Comparison of ENCODE assay signal across 13 cellular contexts in genomic region chr9:19440823-19441580, GRCh38. TPM values are rescaled to one million over a fixed set of nuclear protein-coding genes. Genes with fewer than 3 reads are reported as not detected.
A peak's percentile ranks its signal among the peaks of the same experiment; 100 is the strongest.
DNase-seq lines count a peak whose midpoint lies in the region; ATAC-seq, FAIRE-seq and TF ChIP-seq lines count a peak whose summit lies in the region.
"Had no signal": no experiment of that assay in that cellular context is flagged by ENCODE, and none has a peak within 500 bp of the region (broad histone marks: within the 10 kb centered on the region; RNA-seq: fewer than 3 reads in every experiment).

No MANE protein-coding gene starts in this region.

- H2BK120ac ChIP-seq in H1 (replicated peaks; ENCODE audit: low read depth, low read length): no peak overlapping the region

- H3K4me3 ChIP-seq in H1 (ENCODE audit: extremely low read depth in 1 of 4, insufficient read depth in 2 of 4, low read depth in 3 of 4, low read length in 4 of 4) (no peak overlapping the region), ovary (no peak overlapping the region)

- no peaks in the 10 kb centered on the region for H3K27me3 Mint-ChIP-seq in activated CD8-positive, alpha-beta memory T cell treated with anti-CD3 and anti-CD28 coated beads, Interleukin-2, amount 10 ng/mL, durations not matched to agents 7 days and 5 days
- no peaks in the 10 kb centered on the region for H3K27me3 Mint-ChIP-seq in stimulated activated naive B cell treated with anti-CD40 and anti-IgM and Interleukin-4, amounts not matched to agents 10 μg/mL and 1 μg/mL and 100 μg/mL, for 72 hours

- no peaks in the 10 kb centered on the region for H3K9me3 ChIP-seq in H1 (ENCODE audit: insufficient read depth in 2 of 2, low read depth in 1 of 2, low read length in 1 of 2)
- no peaks in the 10 kb centered on the region for H3K9me3 ChIP-seq in ovary

- no peak overlapping the region for H3K18ac ChIP-seq in H1 (ENCODE audit: extremely low read depth, low read length)

- 0 out of 2 replicates have a peak, but pooled peaks cover 5% of the 10 kb centered on the region for H3K23me2 ChIP-seq in H1 (ENCODE audit: low read depth, low read length)

- no peak overlapping the region for H2BK15ac ChIP-seq in H1 (ENCODE audit: low read length)

- DNase-seq in activated CD8-positive, alpha-beta memory T cell treated with anti-CD3 and anti-CD28 coated beads, Interleukin-2, amount 10 ng/mL, durations not matched to agents 7 days and 5 days: no peak
- no peak for DNase-seq in activated CD8-positive, alpha-beta memory T cell treated with anti-CD3 and anti-CD28 coated beads, Interleukin-2, amount 50 U/mL, for 4 hours
- DNase-seq in H1 (ENCODE audit: low read depth in 1 of 2, low spot score in 2 of 2) (no peak), ovary (no peak), GM10266 (ENCODE audit: extremely low spot score) (no peak)
- no peak for DNase-seq in stimulated activated naive B cell treated with anti-CD40 and anti-IgM and Interleukin-4, amounts not matched to agents 10 μg/mL and 1 μg/mL and 100 μg/mL, for 72 hours
- DNase-seq: NCI-H187 treated with DMSO at 0.1 percent for 48 hours; SHP77; stimulated activated CD4-positive, alpha-beta T cell treated with anti-CD3 and anti-CD28 coated beads, Interleukin-4, amount 100 ng/mL, for 4 hours had no signal

- no peak overlapping the region for H2AFZ ChIP-seq in H1 (ENCODE audit: low read length)

- no peak overlapping the region for H3K56ac ChIP-seq in H1 (replicated peaks; ENCODE audit: insufficient read length, low read depth, low read length)

- H4K20me1 ChIP-seq in H1 (replicated peaks in 1 of 2; ENCODE audit: control insufficient read depth in 1 of 2, insufficient read depth in 2 of 2, low read length in 2 of 2): no peaks in the 10 kb centered on the region

- H3K79me2 ChIP-seq in H1 (ENCODE audit: control insufficient read depth in 1 of 2, insufficient read depth in 2 of 2, low read length in 2 of 2): no peaks in the 10 kb centered on the region

- intact Hi-C loops in ovary (cut with DNase I): no loop called here

- no peak overlapping the region for H2BK12ac ChIP-seq in H1 (ENCODE audit: low read depth, low read length)

- TF ChIP-seq POLR2A in H1 (IDR thresholded peaks at IDR 0.05; ENCODE audit: control extremely low read depth in 1 of 2, low read depth in 2 of 2, low read length in 2 of 2): no peak
- no peak for TF ChIP-seq POLR2A in ovary (IDR thresholded peaks at IDR 0.05)

- H4K5ac ChIP-seq in H1 (ENCODE audit: insufficient read length, low read depth, low read length): no peak overlapping the region

- H3K4me2 ChIP-seq in H1 (ENCODE audit: insufficient read depth in 1 of 2, low read depth in 2 of 2, low read length in 2 of 2): no peak overlapping the region

- H3K36me3 Mint-ChIP-seq in activated CD8-positive, alpha-beta memory T cell treated with anti-CD3 and anti-CD28 coated beads, Interleukin-2, amount 10 ng/mL, durations not matched to agents 7 days and 5 days: peaks cover 5% of the 10 kb centered on the region
- peaks cover 1 to 8% of the 10 kb centered on the region in 2 donors for H3K36me3 Mint-ChIP-seq in stimulated activated naive B cell treated with anti-CD40 and anti-IgM and Interleukin-4, amounts not matched to agents 10 μg/mL and 1 μg/mL and 100 μg/mL, for 72 hours

- H3K36me3 ChIP-seq in H1 (ENCODE audit: control insufficient read depth in 2 of 4, insufficient read depth in 4 of 4, low read length in 3 of 4) (peaks cover 0 to 13% (median 5%) of the 10 kb centered on the region in 4 experiments; a peak in 4 of 8 replicates), ovary (no peaks in the 10 kb centered on the region)

- ATAC-seq in activated CD8-positive, alpha-beta memory T cell treated with anti-CD3 and anti-CD28 coated beads, Interleukin-2, amount 10 ng/mL, durations not matched to agents 7 days and 5 days: peak; percentile 32
- ATAC-seq in HG03196 (IDR thresholded peaks at IDR 0.05; ENCODE audit: unreplicated experiment): peak; percentile 6
- peak; percentile 16 to 21 for ATAC-seq in stimulated activated naive B cell treated with anti-CD40 and anti-IgM and Interleukin-4, amounts not matched to agents 10 μg/mL and 1 μg/mL and 100 μg/mL, for 72 hours (replicated peaks)
- no peak for ATAC-seq in GM21529 (IDR thresholded peaks at IDR 0.05; ENCODE audit: unreplicated experiment)

- WGBS in H1 (ENCODE audit: extremely low coverage in 1 of 2, insufficient coverage in 1 of 2, insufficient read length in 1 of 2, insufficient replicate concordance in 2 of 2, low coverage in 1 of 2, low lambda C conversion rate in 2 of 2, missing lambda C conversion rate in 1 of 2), 2 experiments: 95% methylated on average over 5 of the region's 5 CpGs; no CpG with 5 or more reads in 1 of the 2 experiments
- 80 to 85% (median 83%) methylated on average over 5 of the region's 5 CpGs for WGBS in ovary, 3 donors

- peak overlapping the region; percentile 75; the same call in 1 of the 2 replicates for H2AK5ac ChIP-seq in H1 (ENCODE audit: low read depth, low read length)

- H3K27ac Mint-ChIP-seq in activated CD8-positive, alpha-beta memory T cell treated with anti-CD3 and anti-CD28 coated beads, Interleukin-2, amount 10 ng/mL, durations not matched to agents 7 days and 5 days: peak overlapping the region; percentile 79
- peak overlapping the region; percentile 82 for H3K27ac Mint-ChIP-seq in stimulated activated naive B cell treated with anti-CD40 and anti-IgM and Interleukin-4, amounts not matched to agents 10 μg/mL and 1 μg/mL and 100 μg/mL, for 72 hours

- no peaks in the 10 kb centered on the region; the same call in 1 of the 2 replicates for H3K79me1 ChIP-seq in H1 (ENCODE audit: low read depth, low read length)

- TF ChIP-seq CTCF in H1 (IDR thresholded peaks at IDR 0.05; ENCODE audit: control extremely low read depth in 1 of 3, insufficient read depth in 1 of 3, low read depth in 1 of 3, low read length in 3 of 3): no peak
- TF ChIP-seq CTCF in ovary (IDR thresholded peaks at IDR 0.05): no peak
- no peak for TF ChIP-seq CTCF in GM10266 (IDR thresholded peaks at IDR 0.05; ENCODE audit: control insufficient read depth, insufficient read depth, low read depth, missing control alignments)

- no peak overlapping the region for H3K23ac ChIP-seq in H1 (ENCODE audit: insufficient read length)

- H3K27ac ChIP-seq in H1 (ENCODE audit: low read depth, low read length): no peak overlapping the region
- H3K27ac ChIP-seq in ovary: no peak overlapping the region

- H3K9me3 Mint-ChIP-seq in activated CD8-positive, alpha-beta memory T cell treated with anti-CD3 and anti-CD28 coated beads, Interleukin-2, amount 10 ng/mL, durations not matched to agents 7 days and 5 days (ENCODE audit: low read depth): no peaks in the 10 kb centered on the region
- no peaks in the 10 kb centered on the region for H3K9me3 Mint-ChIP-seq in stimulated activated naive B cell treated with anti-CD40 and anti-IgM and Interleukin-4, amounts not matched to agents 10 μg/mL and 1 μg/mL and 100 μg/mL, for 72 hours
- H3K9me3 Mint-ChIP-seq: neural crest cell had no signal

- H2BK5ac ChIP-seq in H1 (ENCODE audit: low read depth, low read length): peak overlapping the region; percentile 44; the same call in 1 of the 2 replicates

- FAIRE-seq in H1 (lab: Jason Lieb, UNC): no peak
- FAIRE-seq: urothelium cell line had no signal

- TF ChIP-seq EP300 in H1 (IDR thresholded peaks at IDR 0.05; ENCODE audit: borderline replicate concordance in 1 of 2, low read depth in 2 of 2, low read length in 2 of 2) (no peak), ovary (IDR thresholded peaks at IDR 0.05) (no peak)

- H3K4me1 ChIP-seq in H1 (replicated peaks in 1 of 4; ENCODE audit: control insufficient read depth in 3 of 4, insufficient read depth in 4 of 4, low read length in 3 of 4): peaks cover 12 to 16% (median 14%) of the 10 kb centered on the region in 4 experiments
- no peaks in the 10 kb centered on the region for H3K4me1 ChIP-seq in ovary (ENCODE audit: insufficient read depth)

- H4K8ac ChIP-seq in H1 (ENCODE audit: extremely low read depth, insufficient read depth, low read length): no peak overlapping the region

- no peak overlapping the region for H2BK20ac ChIP-seq in H1 (ENCODE audit: low read length)

- no peaks in the 10 kb centered on the region for H3K27me3 ChIP-seq in H1 (replicated peaks in 1 of 4; ENCODE audit: control insufficient read depth in 3 of 4, extremely low read depth in 1 of 4, insufficient read depth in 3 of 4, low read length in 3 of 4)
- H3K27me3 ChIP-seq in ovary: no peaks in the 10 kb centered on the region

- no peak overlapping the region for H4K91ac ChIP-seq in H1 (replicated peaks; ENCODE audit: insufficient read length, low read length)

- POLR2A ChIA-PET in H1 (lab: Charles Lee; ENCODE audit: partially characterized antibody): interaction anchor here (0.8 to 4.4 kb wide), 2 partner anchors 63 to 339 kb away, joined by 3 to 33 read pairs; partner anchors contain the start of gene RPS6

- no peak for TF ChIP-seq RAD21 in H1 (IDR thresholded peaks at IDR 0.05 in 1 of 2, conservative IDR thresholded peaks at IDR 0.05 in 1 of 2; ENCODE audit: low read depth in 2 of 2, low read length in 2 of 2)

- no peak overlapping the region for H3K14ac ChIP-seq in H1 (ENCODE audit: insufficient read length)

- CTCF ChIA-PET in activated CD8-positive, alpha-beta memory T cell treated with anti-CD3 and anti-CD28 coated beads, Interleukin-2, amount 10 ng/mL, durations not matched to agents 7 days and 5 days (lab: Charles Lee): interaction anchor here (0.8 to 5.6 kb wide), 4 partner anchors 11 to 24 kb away, joined by 3 to 37 read pairs (median 16); no protein-coding TSS in a partner anchor
- CTCF ChIA-PET in H1 (lab: Charles Lee; ENCODE audit: partially characterized antibody): interaction anchor here (0.6 to 2.9 kb wide), 5 partner anchors 10 to 1000 kb away, joined by 3 to 12 read pairs (median 3); no protein-coding TSS in a partner anchor

- H3K4ac ChIP-seq in H1 (replicated peaks; ENCODE audit: insufficient read length, low read depth, low read length): no peak overlapping the region

- peak overlapping the region; percentile 71 for H3K4me3 Mint-ChIP-seq in activated CD8-positive, alpha-beta memory T cell treated with anti-CD3 and anti-CD28 coated beads, Interleukin-2, amount 10 ng/mL, durations not matched to agents 7 days and 5 days
- H3K4me3 Mint-ChIP-seq in stimulated activated naive B cell treated with anti-CD40 and anti-IgM and Interleukin-4, amounts not matched to agents 10 μg/mL and 1 μg/mL and 100 μg/mL, for 72 hours: peak overlapping the region in 1 of 2 donors; percentile 46
- H3K4me3 Mint-ChIP-seq: neural crest cell had no signal

- peaks cover 17% of the 10 kb centered on the region for H3K4me1 Mint-ChIP-seq in activated CD8-positive, alpha-beta memory T cell treated with anti-CD3 and anti-CD28 coated beads, Interleukin-2, amount 10 ng/mL, durations not matched to agents 7 days and 5 days
- H3K4me1 Mint-ChIP-seq in stimulated activated naive B cell treated with anti-CD40 and anti-IgM and Interleukin-4, amounts not matched to agents 10 μg/mL and 1 μg/mL and 100 μg/mL, for 72 hours: peaks cover 6 to 10% of the 10 kb centered on the region in 2 donors

- no peak overlapping the region for H3K9ac ChIP-seq in H1 (replicated peaks in 1 of 4; ENCODE audit: extremely low read depth in 1 of 4, low read depth in 3 of 4, low read length in 3 of 4)

RNA-seq across cellular contexts. Expression of gene ACER2, which starts 32.2 kb away (rescaled TPM):
- total RNA-seq in activated CD8-positive, alpha-beta memory T cell treated with anti-CD3 and anti-CD28 coated beads, Interleukin-2, amount 10 ng/mL, durations not matched to agents 7 days and 5 days: 1 to 10 TPM; 1.9 to 2.1 TPM
- 8.8 and 9.9 TPM in 2 replicates for total RNA-seq in H1 (2021; fragmentation: NEBNext Ultra II Directional; extraction: Animal tissue kit (Norgen Biotek cat#: 25700))
- 6.4 and 7.4 TPM in 2 replicates for polyA plus RNA-seq in H1 (2011; rRNA removed)
- 6.6 TPM for polyA plus RNA-seq in H1 (2011; cell fraction: cytosol; rRNA removed)
- 6.3 TPM for polyA plus RNA-seq in H1 (2011; cell fraction: nucleus; rRNA removed)
- 4.0 to 7.4 TPM (median 5.3 TPM) in 4 replicates for polyA plus RNA-seq in H1 (2012, experiment 1 of 2)
- 0.73 TPM for polyA plus RNA-seq in H1 (2012, experiment 2 of 2)
- 9.0 TPM for polyA plus RNA-seq in H1 (2013, experiment 1 of 2)
- 9.5 TPM for polyA plus RNA-seq in H1 (2013, experiment 2 of 2)
- 38.6 and 44.2 TPM in 2 replicates for polyA minus RNA-seq in H1 (2011; rRNA and poly(A)+ RNA removed)
- polyA minus RNA-seq in H1 (2011; cell fraction: cytosol; rRNA and poly(A)+ RNA removed): 9.7 TPM
- 13.2 TPM for polyA minus RNA-seq in H1 (2011; cell fraction: nucleus; rRNA and poly(A)+ RNA removed)
- total RNA-seq in ovary: 1 to 10 TPM; 2.1 to 10.0 (median 3.3) TPM
- polyA plus RNA-seq in ovary: 1 to 10 TPM in 1 of 2 donors, under 1 TPM in 1; 0.80 to 2.0 TPM
